13 cellular contexts compared by ENCODE assay signal in the genomic region with DNA sequence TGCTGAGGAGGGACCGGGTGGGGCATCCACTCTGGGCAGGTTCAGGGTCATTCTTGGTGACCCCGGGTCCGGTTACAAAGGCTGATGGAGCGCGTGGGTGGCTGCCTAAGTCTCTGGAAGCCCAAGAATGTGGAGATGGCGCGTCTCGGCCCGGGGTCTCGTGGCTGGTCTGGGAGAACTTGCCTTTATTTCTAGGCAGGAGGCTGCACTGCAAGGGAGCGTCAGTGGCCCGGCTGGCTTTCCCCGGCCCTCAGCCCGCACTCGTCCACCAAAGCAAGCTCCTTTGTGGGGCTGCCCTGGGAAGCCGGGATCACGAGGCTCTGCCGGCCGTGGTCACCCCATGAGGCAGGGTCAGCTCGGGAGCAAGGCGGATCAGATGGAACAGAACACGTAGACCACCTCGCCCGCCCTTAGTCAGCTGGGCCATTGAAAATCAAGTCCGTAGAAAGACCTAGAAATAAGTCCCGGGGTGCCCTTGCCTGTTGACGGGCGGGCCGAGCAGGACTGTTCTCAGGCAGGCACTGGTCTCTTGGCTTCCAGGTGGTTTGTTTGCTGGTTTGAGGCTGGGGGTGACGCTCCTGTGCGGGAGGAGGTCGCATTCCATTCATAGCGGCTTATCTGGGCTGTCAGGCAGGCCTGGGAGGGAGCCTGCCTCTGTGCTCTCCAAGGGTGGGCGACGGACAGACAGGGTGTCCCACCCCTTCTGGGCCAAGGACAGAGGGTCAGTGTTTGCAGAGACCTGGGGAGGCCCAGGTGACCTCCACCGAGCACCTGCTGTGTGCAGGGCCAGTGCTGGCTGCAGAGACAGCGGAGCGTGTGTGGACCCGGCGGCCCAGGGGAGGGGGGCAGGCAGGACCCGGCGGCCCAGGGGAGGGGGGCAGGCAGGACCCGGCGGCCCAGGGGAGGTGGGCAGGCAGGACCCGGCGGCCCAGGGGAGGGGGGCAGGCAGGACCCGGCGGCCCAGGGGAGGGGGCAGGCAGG. TPM values are rescaled to one million over a fixed set of nuclear protein-coding genes. Genes with fewer than 3 reads are reported as not detected.
DNase-seq lines count a peak whose midpoint lies in the region; ATAC-seq and TF ChIP-seq lines count a peak whose summit lies in the region.
"Had no signal": no experiment of that assay in that cellular context is flagged by ENCODE, and none has a peak within 500 bp of the region (broad histone marks: within the 10 kb centered on the region; RNA-seq: fewer than 3 reads in every experiment).

No MANE protein-coding gene starts in this region.

- H3K4me3 ChIP-seq in right cardiac atrium (ENCODE audit: low read length) (no peak overlapping the region), Peyer's patch (no peak overlapping the region)
- H3K4me3 ChIP-seq: thyroid gland had no signal

- H3K9me3 Mint-ChIP-seq in mesothelial cell of epicardium = no peaks in the 10 kb centered on the region
- no peaks in the 10 kb centered on the region for H3K9me3 Mint-ChIP-seq in T-helper 2 cell treated with Interferon-gamma antibody and Interleukin-4, amounts not matched to agents 5 μg/mL and 100 μg/mL, for 36 hours
- H3K9me3 Mint-ChIP-seq: naive thymus-derived CD4-positive, alpha-beta T cell had no signal

- peak overlapping the region; percentile 31 for H3K4me3 Mint-ChIP-seq in mesothelial cell of epicardium
- H3K4me3 Mint-ChIP-seq in T-helper 2 cell treated with Interferon-gamma antibody and Interleukin-4, amounts not matched to agents 5 μg/mL and 100 μg/mL, for 36 hours = no peak overlapping the region
- H3K4me3 Mint-ChIP-seq: naive thymus-derived CD4-positive, alpha-beta T cell had no signal

- no peak for ATAC-seq in right cardiac atrium
- no peak for ATAC-seq in Right ventricle myocardium inferior
- ATAC-seq in HG02884 (IDR thresholded peaks at IDR 0.05; ENCODE audit: unreplicated experiment) = no peak
- ATAC-seq: naive thymus-derived CD4-positive, alpha-beta T cell had no signal

- H3K4me1 ChIP-seq in right cardiac atrium (ENCODE audit: control insufficient read depth, insufficient read depth, low read length) (peaks cover 16% of the 10 kb centered on the region), Peyer's patch (peaks cover 0 to 9% (median 0%) of the 10 kb centered on the region in 4 donors)

- no peaks in the 10 kb centered on the region for H3K36me3 ChIP-seq in Peyer's patch
- H3K36me3 ChIP-seq: thyroid gland had no signal

- H3K27ac Mint-ChIP-seq in mesothelial cell of epicardium = peak overlapping the region; percentile 97
- no peak overlapping the region for H3K27ac Mint-ChIP-seq in T-helper 2 cell treated with Interferon-gamma antibody and Interleukin-4, amounts not matched to agents 5 μg/mL and 100 μg/mL, for 36 hours
- H3K27ac Mint-ChIP-seq: naive thymus-derived CD4-positive, alpha-beta T cell had no signal

- no peak for TF ChIP-seq CTCF in mesothelial cell of epicardium (IDR thresholded peaks at IDR 0.05; ENCODE audit: unreplicated experiment)
- TF ChIP-seq CTCF in Peyer's patch (IDR thresholded peaks at IDR 0.05) = no peak

- no peak for TF ChIP-seq POLR2A in Peyer's patch (IDR thresholded peaks at IDR 0.05)

- H3K27me3 Mint-ChIP-seq in mesothelial cell of epicardium (ENCODE audit: low read depth) = no peaks in the 10 kb centered on the region
- H3K27me3 Mint-ChIP-seq in T-helper 2 cell treated with Interferon-gamma antibody and Interleukin-4, amounts not matched to agents 5 μg/mL and 100 μg/mL, for 36 hours (ENCODE audit: low read depth) = no peaks in the 10 kb centered on the region

- H3K27ac ChIP-seq in right cardiac atrium (ENCODE audit: low read length) = no peak overlapping the region
- H3K27ac ChIP-seq in Peyer's patch = peak overlapping the region in 1 of 4 donors; percentile 4
- H3K27ac ChIP-seq: HL-60 had no signal

- DNase-seq in right cardiac atrium = peak in 2 of 3 donors; percentile 50 to 73
- DNase-seq in Right ventricle myocardium inferior (ENCODE audit: missing footprints) = no peak
- peak; percentile 84 for DNase-seq in ecto neural progenitor cell (ENCODE audit: low spot score)
- peak in 1 of 2 experiments; percentile 67 for DNase-seq in mesothelial cell of epicardium (ENCODE audit: low spot score in 2 of 2, unreplicated experiment in 2 of 2)
- DNase-seq in Peyer's patch = no peak
- DNase-seq in T-helper 2 cell treated with Interferon-gamma antibody and Interleukin-4, amounts not matched to agents 5 μg/mL and 100 μg/mL, for 36 hours (ENCODE audit: low spot score) = no peak
- no peak for DNase-seq in amniotic stem cell (lab: John Stamatoyannopoulos, UW)
- DNase-seq: activated CD8-positive, alpha-beta memory T cell treated with anti-CD3 and anti-CD28 coated beads for 24 hours; naive thymus-derived CD4-positive, alpha-beta T cell; NCI-H345; thyroid gland had no signal

- no peaks in the 10 kb centered on the region for H3K9me3 ChIP-seq in right cardiac atrium (ENCODE audit: control insufficient read depth, low read length)
- H3K9me3 ChIP-seq in Peyer's patch = no peaks in the 10 kb centered on the region
- H3K9me3 ChIP-seq: thyroid gland had no signal

- H3K27me3 ChIP-seq in right cardiac atrium (ENCODE audit: control insufficient read depth, insufficient read depth) = no peaks in the 10 kb centered on the region
- no peaks in the 10 kb centered on the region for H3K27me3 ChIP-seq in Peyer's patch
- H3K27me3 ChIP-seq: thyroid gland had no signal

- intact Hi-C loops in right cardiac atrium (cut with DNase I) = loop anchor here in 1 of 4 donors (10.0 kb wide), 1 partner anchor 46 kb away; no protein-coding TSS in a partner anchor
- intact Hi-C loops in Right ventricle myocardium inferior (cut with DNase I) = no loop called here

- H3K36me3 Mint-ChIP-seq in mesothelial cell of epicardium = no peaks in the 10 kb centered on the region
- no peaks in the 10 kb centered on the region for H3K36me3 Mint-ChIP-seq in T-helper 2 cell treated with Interferon-gamma antibody and Interleukin-4, amounts not matched to agents 5 μg/mL and 100 μg/mL, for 36 hours (ENCODE audit: low read depth)
- H3K36me3 Mint-ChIP-seq: naive thymus-derived CD4-positive, alpha-beta T cell had no signal

- 73% methylated on average over 48 of the region's 48 CpGs for WGBS in right cardiac atrium

- peaks cover 61% of the 10 kb centered on the region for H3K4me1 Mint-ChIP-seq in mesothelial cell of epicardium
- no peaks in the 10 kb centered on the region for H3K4me1 Mint-ChIP-seq in T-helper 2 cell treated with Interferon-gamma antibody and Interleukin-4, amounts not matched to agents 5 μg/mL and 100 μg/mL, for 36 hours (ENCODE audit: low read depth)

RNA-seq across cellular contexts. Expression of a gene that starts 25.8 kb away (rescaled TPM):
- 100 to 1,000 TPM in 1 of 4 donors, 10 to 100 TPM in 3; 63.5 to 134 (median 84.6) TPM for total RNA-seq in right cardiac atrium
- polyA plus RNA-seq in right cardiac atrium = 52.3 TPM
- total RNA-seq in Right ventricle myocardium inferior = 51.6 TPM
- total RNA-seq in mesothelial cell of epicardium = 302 to 315 TPM (median 305 TPM) in 3 replicates
- 10 to 100 TPM; 18.6 to 85.0 (median 33.0) TPM for total RNA-seq in Peyer's patch

Comparison
In these comparisons a context has a peak if more than half of its experiments do, and no peak if none do; other contexts are left out.
1. DNase-seq: peak in right cardiac atrium (2 of 3) and ecto neural progenitor cell (single experiment); none in Right ventricle myocardium inferior (single experiment), Peyer's patch (0 of 3), T-helper 2 cell treated with Interferon-gamma antibody and Interleukin-4, amounts not matched to agents 5 μg/mL and 100 μg/mL, for 36 hours (single experiment) and amniotic stem cell (single experiment).